Comparison of ENCODE assay signal across 1 cellular context in genomic region chr2:177263451-177264208, GRCh38.
TF ChIP-seq lines count a peak whose summit lies in the region.

No MANE protein-coding gene starts in this region.

TF ChIP-seq in K562, 482 proteins besides CTCF, POLR2A, EP300 and RAD21 (continued from another document and continues in another):
- TF ChIP-seq AFF1 (IDR thresholded peaks at IDR 0.05; ENCODE audit: low read depth in 1 of 2, partially characterized antibody in 2 of 2) (peak; percentile 74 to 92), CREB5 (CRISPR knock-in tag; IDR thresholded peaks at IDR 0.05) (no peak), SNIP1 (IDR thresholded peaks at IDR 0.05; ENCODE audit: low read depth) (no peak), GTF3C2 (IDR thresholded peaks at IDR 0.05; ENCODE audit: borderline replicate concordance, extremely low read depth, insufficient read length) (no peak), ZNF324 (CRISPR knock-in tag; IDR thresholded peaks at IDR 0.05) (no peak), CHCHD3 (CRISPR knock-in tag; IDR thresholded peaks at IDR 0.05) (peak; percentile 62; the same call in 1 of the 2 replicates), TEAD1 (CRISPR knock-in tag; IDR thresholded peaks at IDR 0.05) (peak; percentile 58 to 69; a peak in 2 of 4 replicates), NFXL1 (CRISPR knock-in tag; IDR thresholded peaks at IDR 0.05) (no peak), KLF16 (IDR thresholded peaks at IDR 0.05) (no peak), PML (IDR thresholded peaks at IDR 0.05; ENCODE audit: low read length) (no peak; the same call in 1 of the 2 replicates), FOXM1 (IDR thresholded peaks at IDR 0.05; ENCODE audit: low read depth) (peak; percentile 33), FOXM1 (CRISPR knock-in tag; IDR thresholded peaks at IDR 0.05; ENCODE audit: low read depth) (0 out of 2 replicates have a peak, but pooled peaks have one; percentile 87), TCF7 (IDR thresholded peaks at IDR 0.05; ENCODE audit: borderline replicate concordance) (peak; percentile 79; the same call in 1 of the 2 replicates), TCF15 (CRISPR knock-in tag; IDR thresholded peaks at IDR 0.05) (no peak; the same call in 1 of the 2 replicates), NONO (IDR thresholded peaks at IDR 0.05; ENCODE audit: low read depth in 2 of 2, low read length in 1 of 2) (peak in 1 of 2 experiments; percentile 91; a peak in 2 of 4 replicates), GTF2E2 (tag; IDR thresholded peaks at IDR 0.05) (0 out of 2 replicates have a peak, but pooled peaks have one; percentile 23), SREBF1 (IDR thresholded peaks at IDR 0.05; ENCODE audit: borderline replicate concordance, low read depth, low read length) (peak; percentile 59; the same call in 1 of the 2 replicates), BMI1 (IDR thresholded peaks at IDR 0.05; ENCODE audit: low read length) (no peak), FOXP1 (CRISPR knock-in tag; IDR thresholded peaks at IDR 0.05) (peak; percentile 74; the same call in 1 of the 2 replicates), TEAD4 (IDR thresholded peaks at IDR 0.05; ENCODE audit: low read length) (peak; percentile 68), TEAD4 (CRISPR knock-in tag; IDR thresholded peaks at IDR 0.05; ENCODE audit: borderline replicate concordance) (no peak), TRIM28 (IDR thresholded peaks at IDR 0.05) (peak; percentile 20; the same call in 1 of the 2 replicates), ZNF253 (CRISPR knock-in tag; conservative IDR thresholded peaks at IDR 0.05) (no peak), HDAC1 (IDR thresholded peaks at IDR 0.05) (peak in 1 of 2 experiments; percentile 95; a peak in 2 of 4 replicates), JUND (IDR thresholded peaks at IDR 0.05; ENCODE audit: borderline replicate concordance, low read depth, low read length) (peak; percentile 84), JUND (tag; IDR thresholded peaks at IDR 0.05; ENCODE audit: borderline replicate concordance, low read depth, low read length) (peak; percentile 76; the same call in 2 of the 3 replicates)
- TF ChIP-seq, protein P1, sequence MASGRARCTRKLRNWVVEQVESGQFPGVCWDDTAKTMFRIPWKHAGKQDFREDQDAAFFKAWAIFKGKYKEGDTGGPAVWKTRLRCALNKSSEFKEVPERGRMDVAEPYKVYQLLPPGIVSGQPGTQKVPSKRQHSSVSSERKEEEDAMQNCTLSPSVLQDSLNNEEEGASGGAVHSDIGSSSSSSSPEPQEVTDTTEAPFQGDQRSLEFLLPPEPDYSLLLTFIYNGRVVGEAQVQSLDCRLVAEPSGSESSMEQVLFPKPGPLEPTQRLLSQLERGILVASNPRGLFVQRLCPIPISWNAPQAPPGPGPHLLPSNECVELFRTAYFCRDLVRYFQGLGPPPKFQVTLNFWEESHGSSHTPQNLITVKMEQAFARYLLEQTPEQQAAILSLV (tag; IDR thresholded peaks at IDR 0.05) = peak; percentile 99
- TF ChIP-seq, protein P2, sequence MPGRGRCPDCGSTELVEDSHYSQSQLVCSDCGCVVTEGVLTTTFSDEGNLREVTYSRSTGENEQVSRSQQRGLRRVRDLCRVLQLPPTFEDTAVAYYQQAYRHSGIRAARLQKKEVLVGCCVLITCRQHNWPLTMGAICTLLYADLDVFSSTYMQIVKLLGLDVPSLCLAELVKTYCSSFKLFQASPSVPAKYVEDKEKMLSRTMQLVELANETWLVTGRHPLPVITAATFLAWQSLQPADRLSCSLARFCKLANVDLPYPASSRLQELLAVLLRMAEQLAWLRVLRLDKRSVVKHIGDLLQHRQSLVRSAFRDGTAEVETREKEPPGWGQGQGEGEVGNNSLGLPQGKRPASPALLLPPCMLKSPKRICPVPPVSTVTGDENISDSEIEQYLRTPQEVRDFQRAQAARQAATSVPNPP (IDR thresholded peaks at IDR 0.05; ENCODE audit: borderline replicate concordance, insufficient read depth, insufficient read length) = no peak
- TF ChIP-seq, protein P3, sequence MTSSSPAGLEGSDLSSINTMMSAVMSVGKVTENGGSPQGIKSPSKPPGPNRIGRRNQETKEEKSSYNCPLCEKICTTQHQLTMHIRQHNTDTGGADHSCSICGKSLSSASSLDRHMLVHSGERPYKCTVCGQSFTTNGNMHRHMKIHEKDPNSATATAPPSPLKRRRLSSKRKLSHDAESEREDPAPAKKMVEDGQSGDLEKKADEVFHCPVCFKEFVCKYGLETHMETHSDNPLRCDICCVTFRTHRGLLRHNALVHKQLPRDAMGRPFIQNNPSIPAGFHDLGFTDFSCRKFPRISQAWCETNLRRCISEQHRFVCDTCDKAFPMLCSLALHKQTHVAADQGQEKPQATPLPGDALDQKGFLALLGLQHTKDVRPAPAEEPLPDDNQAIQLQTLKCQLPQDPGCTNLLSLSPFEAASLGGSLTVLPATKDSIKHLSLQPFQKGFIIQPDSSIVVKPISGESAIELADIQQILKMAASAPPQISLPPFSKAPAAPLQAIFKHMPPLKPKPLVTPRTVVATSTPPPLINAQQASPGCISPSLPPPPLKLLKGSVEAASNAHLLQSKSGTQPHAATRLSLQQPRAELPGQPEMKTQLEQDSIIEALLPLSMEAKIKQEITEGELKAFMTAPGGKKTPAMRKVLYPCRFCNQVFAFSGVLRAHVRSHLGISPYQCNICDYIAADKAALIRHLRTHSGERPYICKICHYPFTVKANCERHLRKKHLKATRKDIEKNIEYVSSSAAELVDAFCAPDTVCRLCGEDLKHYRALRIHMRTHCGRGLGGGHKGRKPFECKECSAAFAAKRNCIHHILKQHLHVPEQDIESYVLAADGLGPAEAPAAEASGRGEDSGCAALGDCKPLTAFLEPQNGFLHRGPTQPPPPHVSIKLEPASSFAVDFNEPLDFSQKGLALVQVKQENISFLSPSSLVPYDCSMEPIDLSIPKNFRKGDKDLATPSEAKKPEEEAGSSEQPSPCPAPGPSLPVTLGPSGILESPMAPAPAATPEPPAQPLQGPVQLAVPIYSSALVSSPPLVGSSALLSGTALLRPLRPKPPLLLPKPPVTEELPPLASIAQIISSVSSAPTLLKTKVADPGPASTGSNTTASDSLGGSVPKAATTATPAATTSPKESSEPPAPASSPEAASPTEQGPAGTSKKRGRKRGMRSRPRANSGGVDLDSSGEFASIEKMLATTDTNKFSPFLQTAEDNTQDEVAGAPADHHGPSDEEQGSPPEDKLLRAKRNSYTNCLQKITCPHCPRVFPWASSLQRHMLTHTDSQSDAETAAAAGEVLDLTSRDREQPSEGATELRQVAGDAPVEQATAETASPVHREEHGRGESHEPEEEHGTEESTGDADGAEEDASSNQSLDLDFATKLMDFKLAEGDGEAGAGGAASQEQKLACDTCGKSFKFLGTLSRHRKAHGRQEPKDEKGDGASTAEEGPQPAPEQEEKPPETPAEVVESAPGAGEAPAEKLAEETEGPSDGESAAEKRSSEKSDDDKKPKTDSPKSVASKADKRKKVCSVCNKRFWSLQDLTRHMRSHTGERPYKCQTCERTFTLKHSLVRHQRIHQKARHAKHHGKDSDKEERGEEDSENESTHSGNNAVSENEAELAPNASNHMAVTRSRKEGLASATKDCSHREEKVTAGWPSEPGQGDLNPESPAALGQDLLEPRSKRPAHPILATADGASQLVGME (CRISPR knock-in tag; IDR thresholded peaks at IDR 0.05) = 0 out of 2 replicates have a peak, but pooled peaks have one; percentile 86
- TF ChIP-seq, protein P4, sequence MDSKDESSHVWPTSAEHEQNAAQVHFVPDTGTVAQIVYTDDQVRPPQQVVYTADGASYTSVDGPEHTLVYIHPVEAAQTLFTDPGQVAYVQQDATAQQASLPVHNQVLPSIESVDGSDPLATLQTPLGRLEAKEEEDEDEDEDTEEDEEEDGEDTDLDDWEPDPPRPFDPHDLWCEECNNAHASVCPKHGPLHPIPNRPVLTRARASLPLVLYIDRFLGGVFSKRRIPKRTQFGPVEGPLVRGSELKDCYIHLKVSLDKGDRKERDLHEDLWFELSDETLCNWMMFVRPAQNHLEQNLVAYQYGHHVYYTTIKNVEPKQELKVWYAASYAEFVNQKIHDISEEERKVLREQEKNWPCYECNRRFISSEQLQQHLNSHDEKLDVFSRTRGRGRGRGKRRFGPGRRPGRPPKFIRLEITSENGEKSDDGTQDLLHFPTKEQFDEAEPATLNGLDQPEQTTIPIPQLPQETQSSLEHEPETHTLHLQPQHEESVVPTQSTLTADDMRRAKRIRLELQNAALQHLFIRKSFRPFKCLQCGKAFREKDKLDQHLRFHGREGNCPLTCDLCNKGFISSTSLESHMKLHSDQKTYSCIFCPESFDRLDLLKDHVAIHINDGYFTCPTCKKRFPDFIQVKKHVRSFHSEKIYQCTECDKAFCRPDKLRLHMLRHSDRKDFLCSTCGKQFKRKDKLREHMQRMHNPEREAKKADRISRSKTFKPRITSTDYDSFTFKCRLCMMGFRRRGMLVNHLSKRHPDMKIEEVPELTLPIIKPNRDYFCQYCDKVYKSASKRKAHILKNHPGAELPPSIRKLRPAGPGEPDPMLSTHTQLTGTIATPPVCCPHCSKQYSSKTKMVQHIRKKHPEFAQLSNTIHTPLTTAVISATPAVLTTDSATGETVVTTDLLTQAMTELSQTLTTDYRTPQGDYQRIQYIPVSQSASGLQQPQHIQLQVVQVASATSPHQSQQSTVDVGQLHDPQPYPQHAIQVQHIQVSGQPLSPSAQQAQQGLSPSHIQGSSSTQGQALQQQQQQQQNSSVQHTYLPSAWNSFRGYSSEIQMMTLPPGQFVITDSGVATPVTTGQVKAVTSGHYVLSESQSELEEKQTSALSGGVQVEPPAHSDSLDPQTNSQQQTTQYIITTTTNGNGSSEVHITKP (IDR thresholded peaks at IDR 0.05; ENCODE audit: partially characterized antibody) = peak; percentile 69
- TF ChIP-seq, protein P5, sequence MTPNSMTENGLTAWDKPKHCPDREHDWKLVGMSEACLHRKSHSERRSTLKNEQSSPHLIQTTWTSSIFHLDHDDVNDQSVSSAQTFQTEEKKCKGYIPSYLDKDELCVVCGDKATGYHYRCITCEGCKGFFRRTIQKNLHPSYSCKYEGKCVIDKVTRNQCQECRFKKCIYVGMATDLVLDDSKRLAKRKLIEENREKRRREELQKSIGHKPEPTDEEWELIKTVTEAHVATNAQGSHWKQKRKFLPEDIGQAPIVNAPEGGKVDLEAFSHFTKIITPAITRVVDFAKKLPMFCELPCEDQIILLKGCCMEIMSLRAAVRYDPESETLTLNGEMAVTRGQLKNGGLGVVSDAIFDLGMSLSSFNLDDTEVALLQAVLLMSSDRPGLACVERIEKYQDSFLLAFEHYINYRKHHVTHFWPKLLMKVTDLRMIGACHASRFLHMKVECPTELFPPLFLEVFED (CRISPR knock-in tag; conservative IDR thresholded peaks at IDR 0.05) = no peak
